Comparison of ENCODE assay signal across 8 cellular contexts in the genomic region with DNA sequence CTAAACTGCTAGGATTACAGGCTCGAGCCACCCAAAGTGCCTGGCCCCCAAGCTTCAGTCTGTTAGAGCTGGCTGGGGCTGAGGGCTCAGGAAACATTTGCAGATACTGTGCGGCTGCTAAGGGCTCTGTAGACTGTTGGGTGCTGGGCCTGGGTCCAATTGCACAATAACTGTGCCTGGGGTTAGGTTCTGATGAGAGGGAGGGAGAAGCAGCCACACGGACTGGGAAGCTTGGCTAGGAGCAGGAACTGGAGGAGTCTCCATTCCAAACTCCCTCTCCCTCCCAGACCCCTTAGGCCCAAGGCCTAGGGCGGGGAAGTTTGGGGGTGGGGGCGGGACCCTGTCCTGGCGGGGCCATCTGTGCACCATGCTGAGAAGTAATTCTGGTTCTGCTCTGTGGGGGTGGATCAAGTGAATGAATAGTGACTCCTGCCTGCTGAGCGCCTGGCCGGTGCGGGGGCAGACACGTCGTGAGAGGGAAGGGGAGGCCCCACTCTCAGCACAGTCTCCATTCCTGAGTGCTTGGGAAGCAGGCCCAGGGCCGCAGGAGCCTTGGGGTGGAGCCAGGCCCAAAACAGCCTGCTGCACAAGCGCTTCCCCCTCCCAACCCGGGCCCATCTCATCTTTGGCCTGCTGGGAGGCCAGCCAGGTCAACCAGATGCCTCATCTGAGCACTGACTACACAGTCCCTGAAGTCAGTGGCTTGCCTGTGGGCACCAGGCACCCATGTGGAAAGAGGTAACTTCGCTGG. TPM values are rescaled to one million over a fixed set of nuclear protein-coding genes. Genes with fewer than 3 reads are reported as not detected.
DNase-seq lines count a peak whose midpoint lies in the region; ATAC-seq, FAIRE-seq and TF ChIP-seq lines count a peak whose summit lies in the region.

No MANE protein-coding gene starts in this region.

- peaks cover 41% of the 10 kb centered on the region for H3K4me1 Mint-ChIP-seq in nephron

- ATAC-seq in GM18517 (IDR thresholded peaks at IDR 0.05; ENCODE audit: unreplicated experiment): no peak
- no peak for ATAC-seq in HG02759 (IDR thresholded peaks at IDR 0.05; ENCODE audit: unreplicated experiment)

- no peaks in the 10 kb centered on the region for H3K9me3 ChIP-seq in SK-N-MC (ENCODE audit: low read depth, low read length)

- no peaks in the 10 kb centered on the region for H3K36me3 ChIP-seq in H7 (replicated peaks; ENCODE audit: control insufficient read depth, insufficient read depth, low read length)
- H3K36me3 ChIP-seq in SK-N-MC (ENCODE audit: insufficient read depth, low read length): peaks cover 6% of the 10 kb centered on the region; the same call in 1 of the 2 replicates

- peak overlapping the region; percentile 95 for H3K27ac ChIP-seq in SK-N-MC

- FAIRE-seq in urothelium cell line (lab: Jason Lieb, UNC): no peak

- H3K36me3 Mint-ChIP-seq in nephron (ENCODE audit: low read depth): peaks cover 3% of the 10 kb centered on the region

- peak; percentile 88 for DNase-seq in H7
- peak; percentile 69 for DNase-seq in SK-N-MC (ENCODE audit: low read depth, low spot score)
- peak; percentile 97 for DNase-seq in fibroblast of pulmonary artery (ENCODE audit: low read depth)
- no peak for DNase-seq in stimulated activated CD4-positive, alpha-beta T cell treated with anti-CD3 and anti-CD28 coated beads, Interleukin-12 subunit alpha, Interleukin-12 subunit beta, amount 100 ng/mL, for 4 hours
- no peak for DNase-seq in urothelium cell line (ENCODE audit: low spot score)

- peak overlapping the region; percentile 95 to 99 (median 96) for H3K27ac Mint-ChIP-seq in nephron

- H3K27me3 ChIP-seq in H7 (ENCODE audit: control insufficient read depth, insufficient read depth, low read length): peaks cover 19% of the 10 kb centered on the region

- peak overlapping the region; percentile 87 for H3K9ac ChIP-seq in SK-N-MC (ENCODE audit: insufficient read length)

- H3K4me3 ChIP-seq in H7 (ENCODE audit: insufficient read depth, low read depth, low read length) (peak overlapping the region; percentile 65), SK-N-MC (peak overlapping the region; percentile 86), fibroblast of pulmonary artery (replicated peaks; ENCODE audit: low read depth, low read length) (peak overlapping the region; percentile 71)

- H3K9me3 Mint-ChIP-seq in nephron: peaks cover 10% of the 10 kb centered on the region

- H3K4me3 Mint-ChIP-seq in nephron: peak overlapping the region; percentile 86 to 95 (median 88)

- peaks cover 27% of the 10 kb centered on the region for H3K27me3 Mint-ChIP-seq in nephron (ENCODE audit: low read depth)

- no peak for TF ChIP-seq CTCF in fibroblast of pulmonary artery (IDR thresholded peaks at IDR 0.05; ENCODE audit: low read length, missing control alignments)
- no peak for TF ChIP-seq CTCF in nephron (IDR thresholded peaks at IDR 0.05; ENCODE audit: unreplicated experiment in 3 of 3)

RNA-seq across cellular contexts. Expression of a gene that starts 1.5 kb away (rescaled TPM):
- total RNA-seq in H7 (2014; rRNA removed; shearing (Covaris generic)): 77.0 and 81.5 TPM in 2 replicates

Comparison
In these comparisons a context has a peak if more than half of its experiments do, and no peak if none do; other contexts are left out.
1. DNase-seq: peak in H7 (single experiment), SK-N-MC (single experiment) and fibroblast of pulmonary artery (single experiment); none in stimulated activated CD4-positive, alpha-beta T cell treated with anti-CD3 and anti-CD28 coated beads, Interleukin-12 subunit alpha, Interleukin-12 subunit beta, amount 100 ng/mL, for 4 hours (single experiment) and urothelium cell line (single experiment).
2. Peak in every context shown above with its lines, with median percentiles within 50 percentile points of each other: H3K4me3 ChIP-seq.